Comparison of ENCODE assay signal across 25 cellular contexts in the genomic region with DNA sequence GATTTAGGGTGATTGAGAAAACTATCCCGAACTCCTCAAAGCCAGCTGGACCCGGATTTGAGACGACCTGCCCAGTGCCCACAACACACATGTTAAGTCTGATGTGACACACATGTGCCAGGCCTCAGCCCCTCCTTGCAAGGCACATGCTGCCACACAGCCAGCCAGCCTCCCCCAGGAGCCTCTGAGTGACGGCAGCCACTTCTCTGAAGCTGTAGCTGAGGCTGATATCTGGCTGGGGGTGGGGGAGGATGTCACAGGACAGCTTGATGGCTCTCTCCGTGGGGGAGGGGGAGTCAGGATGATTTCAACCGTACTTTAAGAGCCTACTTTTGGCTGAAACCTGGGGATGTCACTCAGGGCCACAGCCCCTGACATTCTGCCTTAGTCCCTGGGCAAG. TPM values are rescaled to one million over a fixed set of nuclear protein-coding genes. Genes with fewer than 3 reads are reported as not detected.
DNase-seq lines count a peak whose midpoint lies in the region; ATAC-seq and TF ChIP-seq lines count a peak whose summit lies in the region.
"Had no signal": no experiment of that assay in that cellular context is flagged by ENCODE, and none has a peak within 500 bp of the region (broad histone marks: within the 10 kb centered on the region; RNA-seq: fewer than 3 reads in every experiment).

No MANE protein-coding gene starts in this region.

- H4K5ac ChIP-seq in H9 (ENCODE audit: insufficient read length, low read depth, low read length), result no peak overlapping the region

- no peak for ATAC-seq in GM19324 (IDR thresholded peaks at IDR 0.05; ENCODE audit: low FRiP score, unreplicated experiment)
- no peak for ATAC-seq in HG03139 (IDR thresholded peaks at IDR 0.05; ENCODE audit: unreplicated experiment)
- ATAC-seq in GM19455 (IDR thresholded peaks at IDR 0.05; ENCODE audit: unreplicated experiment), result no peak
- ATAC-seq: activated naive CD4-positive, alpha-beta T cell treated with anti-CD3 and anti-CD28 coated beads, Interleukin-2, amount 50 U/mL, for 72 hours; gastroesophageal sphincter; upper lobe of right lung had no signal

- no peak overlapping the region for H3K18ac ChIP-seq in H9 (ENCODE audit: insufficient read length, low read depth, low read length)

- no CpG with 5 or more reads among the region's 6 CpGs for WGBS in H9 (ENCODE audit: extremely low coverage, insufficient read length, low lambda C conversion rate)

- H2AK5ac ChIP-seq in H9 (ENCODE audit: insufficient read length, low read length), result no peak overlapping the region

- no peak for TF ChIP-seq CTCF in H9 (conservative IDR thresholded peaks at IDR 0.05)
- no peak for TF ChIP-seq CTCF in dorsolateral prefrontal cortex (IDR thresholded peaks at IDR 0.05 in 54 of 56, conservative IDR thresholded peaks at IDR 0.05 in 2 of 56; ENCODE audit: low read depth in 1 of 56, partially characterized antibody in 56 of 56)
- no peak for TF ChIP-seq CTCF in nephron progenitor cell (IDR thresholded peaks at IDR 0.05)

- H3T11ph ChIP-seq in H9 (ENCODE audit: low read length), result no peak overlapping the region

- H3K27me3 Mint-ChIP-seq in H9 (ENCODE audit: low read depth), result peaks cover 96% of the 10 kb centered on the region
- H3K27me3 Mint-ChIP-seq in nephron progenitor cell (ENCODE audit: low read depth, poor library complexity), result peaks cover 97% of the 10 kb centered on the region

- H2BK5ac ChIP-seq in H9 (ENCODE audit: insufficient read length, low read length), result no peak overlapping the region

- H4K8ac ChIP-seq in H9 (replicated peaks; ENCODE audit: insufficient read length, low read depth, low read length), result no peak overlapping the region

- intact Hi-C loops in dorsolateral prefrontal cortex (cut with DNase I), result loop anchor here in 1 of 2 donors (5.0 kb wide), 1 partner anchor 133 kb away; no protein-coding TSS in a partner anchor

- H3K14ac ChIP-seq in H9 (ENCODE audit: insufficient read depth, low read length), result no peak overlapping the region; the same call in 1 of the 2 replicates

- no peaks in the 10 kb centered on the region; a peak in 2 of 5 replicates for H3K9me3 Mint-ChIP-seq in H9
- H3K9me3 Mint-ChIP-seq in nephron progenitor cell, result peaks cover 4% of the 10 kb centered on the region
- H3K9me3 Mint-ChIP-seq: activated CD4-positive, alpha-beta T cell treated with anti-CD3 and anti-CD28 coated beads, Interleukin-2, amount 10 ng/mL, durations not matched to agents 24 days and 14 days; activated naive CD4-positive, alpha-beta T cell treated with anti-CD3 and anti-CD28 coated beads, Interleukin-2, amount 50 U/mL, for 72 hours had no signal

- H3K4me3 ChIP-seq in dorsolateral prefrontal cortex, result peak overlapping the region in 6 of 59 donors; percentile 4 to 34 (median 17)
- H3K4me3 ChIP-seq: cardiac muscle cell, gastroesophageal sphincter, prostate gland, SK-N-MC, upper lobe of right lung had no signal

- peaks cover 25 to 55% of the 10 kb centered on the region in 2 experiments for H3K4me1 Mint-ChIP-seq in H9
- peaks cover 60% of the 10 kb centered on the region for H3K4me1 Mint-ChIP-seq in nephron progenitor cell

- no peak overlapping the region for H3K9ac ChIP-seq in H9 (ENCODE audit: extremely low read depth, insufficient read length, low read length)

- H2BK120ac ChIP-seq in H9 (ENCODE audit: low read depth, low read length, poor library complexity, severe bottlenecking), result no peak overlapping the region

- no peak overlapping the region for H3K23ac ChIP-seq in H9 (ENCODE audit: insufficient read length, low read depth, low read length)

- H2AFZ ChIP-seq in H9 (ENCODE audit: low read length), result no peak overlapping the region

- H3K27me3 ChIP-seq in H9 (ENCODE audit: insufficient read depth, low read length) (peaks cover 71% of the 10 kb centered on the region), dorsolateral prefrontal cortex (peaks cover 0 to 13% (median 0%) of the 10 kb centered on the region in 45 donors)

- peak; percentile 60 for DNase-seq in H9
- peak; percentile 46 for DNase-seq in NCI-H2171 treated with DMSO at 0.1 percent for 48 hours (lab: John Stamatoyannopoulos, UW)
- peak in 2 of 10 donors; percentile 48 to 69 for DNase-seq in dorsolateral prefrontal cortex
- peak; percentile 56 for DNase-seq in nephron progenitor cell
- DNase-seq in RPMI8226, result no peak
- DNase-seq: activated CD4-positive, alpha-beta T cell treated with anti-CD3 and anti-CD28 coated beads, Interleukin-2, amount 10 ng/mL, durations not matched to agents 24 days and 14 days; aorta; CD8-positive, alpha-beta memory T cell; DMS53; GDM1; NCI-H1092; NCI-H187 treated with DMSO at 0.1 percent for 48 hours; NCI-H446 treated with DMSO at 0.1 percent for 48 hours; stimulated activated CD8-positive, alpha-beta memory T cell treated with anti-CD3 and anti-CD28 coated beads, Interleukin-4, amount 100 ng/mL, for 48 hours; upper lobe of right lung had no signal

- H2BK15ac ChIP-seq in H9 (ENCODE audit: low read depth, low read length), result no peak overlapping the region

- H2BK20ac ChIP-seq in H9 (ENCODE audit: low read depth, low read length, poor library complexity, severe bottlenecking), result no peak overlapping the region

- H3K27ac ChIP-seq in H9 (ENCODE audit: insufficient read length, low read depth, low read length) (no peak overlapping the region), dorsolateral prefrontal cortex (peak overlapping the region in 58 of 59 donors; percentile 48 to 99 (median 97))
- H3K27ac ChIP-seq: cardiac muscle cell, gastroesophageal sphincter, neutrophil, prostate gland, RWPE1, SK-N-MC, upper lobe of right lung had no signal

- H3K4ac ChIP-seq in H9 (ENCODE audit: low read depth, low read length), result no peak overlapping the region

- no peak overlapping the region for H3K56ac ChIP-seq in H9 (ENCODE audit: insufficient read length, low read depth, low read length)

- H3K9me3 ChIP-seq in H9 (ENCODE audit: control insufficient read depth, low read depth, low read length), result no peaks in the 10 kb centered on the region
- H3K9me3 ChIP-seq: gastroesophageal sphincter, neutrophil, prostate gland, upper lobe of right lung had no signal

- no peaks in the 10 kb centered on the region for H4K20me1 ChIP-seq in H9 (ENCODE audit: control insufficient read depth, insufficient read depth, insufficient read length)

- peak overlapping the region; percentile 66 for H3K4me2 ChIP-seq in H9 (ENCODE audit: insufficient read depth, insufficient read length, low read length)

- peaks cover 14% of the 10 kb centered on the region for H3K23me2 ChIP-seq in H9 (ENCODE audit: insufficient read length, low read depth, low read length, poor library complexity, severe bottlenecking)

- H3K27ac Mint-ChIP-seq in H9 (no peak overlapping the region), nephron progenitor cell (no peak overlapping the region)
- H3K27ac Mint-ChIP-seq: activated CD4-positive, alpha-beta T cell treated with anti-CD3 and anti-CD28 coated beads, Interleukin-2, amount 10 ng/mL, durations not matched to agents 24 days and 14 days; activated naive CD4-positive, alpha-beta T cell treated with anti-CD3 and anti-CD28 coated beads, Interleukin-2, amount 50 U/mL, for 72 hours; CD8-positive, alpha-beta memory T cell had no signal

- no peaks in the 10 kb centered on the region for H3K79me1 ChIP-seq in H9 (ENCODE audit: insufficient read depth, low read depth, low read length, poor library complexity, severe bottlenecking)

- H4K91ac ChIP-seq in H9 (ENCODE audit: insufficient read length, low read depth, low read length), result no peak overlapping the region

- H3K4me3 Mint-ChIP-seq in H9 (peak overlapping the region in 1 of 2 experiments; percentile 86; a peak in 3 of 5 replicates), nephron progenitor cell (peak overlapping the region; percentile 47)
- H3K4me3 Mint-ChIP-seq: activated CD4-positive, alpha-beta T cell treated with anti-CD3 and anti-CD28 coated beads, Interleukin-2, amount 10 ng/mL, durations not matched to agents 24 days and 14 days; CD8-positive, alpha-beta memory T cell had no signal

- no peaks in the 10 kb centered on the region for H3K79me2 ChIP-seq in H9 (ENCODE audit: insufficient read depth, low read length)

- H3K36me3 Mint-ChIP-seq in H9 (ENCODE audit: insufficient read depth in 1 of 3, low read depth in 3 of 3), result peaks cover 0 to 3% (median 0%) of the 10 kb centered on the region in 3 experiments; a peak in 1 of 7 replicates
- H3K36me3 Mint-ChIP-seq in nephron progenitor cell (ENCODE audit: low read depth), result no peaks in the 10 kb centered on the region
- H3K36me3 Mint-ChIP-seq: CD8-positive, alpha-beta memory T cell had no signal

- 0 out of 2 replicates have a peak, but pooled peaks cover 3% of the 10 kb centered on the region for H3K4me1 ChIP-seq in H9 (ENCODE audit: insufficient read depth, low read length)

- H2BK12ac ChIP-seq in H9 (ENCODE audit: insufficient read length, low read depth, low read length), result no peak overlapping the region

RNA-seq across cellular contexts. Expression of a gene that starts 40.9 kb away (rescaled TPM):
- total RNA-seq in H9 (2021) (6.7 and 6.9 TPM in 2 replicates), dorsolateral prefrontal cortex (100 to 1,000 TPM in 111 of 120 experiments, 10 to 100 TPM in 9; 80.9 to 338 (median 151) TPM)

Comparison
In these comparisons a context has a peak if more than half of its experiments do, and no peak if none do; other contexts are left out.
1. RNA of a gene that starts 40.9 kb away (total RNA-seq): 80.9 to 338 TPM in dorsolateral prefrontal cortex; 6.7 to 6.9 TPM in H9; every median in the first group is over 10 times any median in the second.